Comparison of ENCODE assay signal across 11 cellular contexts in the genomic region with DNA sequence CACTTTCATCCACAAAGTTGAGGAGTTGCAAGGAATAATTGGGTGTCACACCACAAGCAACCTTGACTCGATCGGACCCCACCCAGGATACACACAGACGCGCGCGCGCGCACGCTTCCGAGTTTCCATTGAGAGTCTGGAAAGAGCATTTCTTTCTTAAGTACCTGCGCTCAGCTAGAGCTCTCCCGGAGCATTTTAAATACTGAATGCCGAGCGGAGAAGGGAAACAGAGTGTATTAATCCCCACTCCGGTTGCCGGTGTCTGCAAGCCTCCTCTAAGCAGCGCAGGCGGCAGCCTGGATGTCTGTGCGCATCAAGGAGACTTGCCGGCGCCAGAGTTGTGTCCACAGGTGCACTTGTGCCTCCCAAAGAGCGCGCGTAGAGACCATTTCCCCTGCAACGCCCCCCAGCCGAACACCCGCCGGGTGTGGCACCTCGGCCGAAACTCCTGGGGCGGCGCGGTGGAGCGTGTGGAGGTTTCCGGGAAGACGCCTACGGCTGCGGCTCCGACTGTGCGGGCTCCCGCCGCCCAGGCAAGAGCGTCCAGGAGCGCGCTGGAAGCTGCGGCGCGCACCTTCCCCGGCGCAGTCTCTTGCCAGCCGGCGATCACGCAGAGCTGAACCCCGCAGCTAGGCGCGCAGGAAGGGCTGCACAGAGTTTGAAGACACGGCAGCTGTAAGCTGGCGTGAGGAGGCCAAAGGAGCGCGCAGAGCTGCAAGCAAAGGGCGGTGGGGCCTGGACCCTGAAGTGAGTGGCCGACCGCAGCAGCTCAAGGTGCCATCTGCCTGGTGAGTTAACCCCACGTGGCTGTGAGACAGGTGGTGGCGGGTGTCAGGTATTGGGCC. TPM values are rescaled to one million over a fixed set of nuclear protein-coding genes. Genes with fewer than 3 reads are reported as not detected.
DNase-seq lines count a peak whose midpoint lies in the region; ATAC-seq, FAIRE-seq and TF ChIP-seq lines count a peak whose summit lies in the region.
"Had no signal": no experiment of that assay in that cellular context is flagged by ENCODE, and none has a peak within 500 bp of the region (broad histone marks: within the 10 kb centered on the region; RNA-seq: fewer than 3 reads in every experiment).

No MANE protein-coding gene starts in this region.

- no peak for TF ChIP-seq POLR2A in GM12891 (IDR thresholded peaks at IDR 0.05; ENCODE audit: low read depth, low read length)

- TF ChIP-seq CTCF in osteocyte (IDR thresholded peaks at IDR 0.05), result no peak

- H3K4me1 Mint-ChIP-seq in osteocyte (ENCODE audit: unreplicated experiment), result peaks cover 26% of the 10 kb centered on the region
- no peaks in the 10 kb centered on the region for H3K4me1 Mint-ChIP-seq in T-helper 2 cell treated with Interferon-gamma antibody and Interleukin-4, amounts not matched to agents 5 μg/mL and 100 μg/mL, for 36 hours (ENCODE audit: low read depth)

- no peak for FAIRE-seq in GM12891 (lab: Jason Lieb, UNC)

- no peak overlapping the region for H3K27ac Mint-ChIP-seq in osteocyte (ENCODE audit: unreplicated experiment)
- no peak overlapping the region for H3K27ac Mint-ChIP-seq in T-helper 2 cell treated with Interferon-gamma antibody and Interleukin-4, amounts not matched to agents 5 μg/mL and 100 μg/mL, for 36 hours
- H3K27ac Mint-ChIP-seq: activated naive CD4-positive, alpha-beta T cell treated with anti-CD3 and anti-CD28 coated beads for 36 hours had no signal

- peaks cover 89% of the 10 kb centered on the region for H3K27me3 Mint-ChIP-seq in osteocyte (ENCODE audit: unreplicated experiment)
- H3K27me3 Mint-ChIP-seq in T-helper 2 cell treated with Interferon-gamma antibody and Interleukin-4, amounts not matched to agents 5 μg/mL and 100 μg/mL, for 36 hours (ENCODE audit: low read depth), result peaks cover 90% of the 10 kb centered on the region

- no peaks in the 10 kb centered on the region for H3K36me3 Mint-ChIP-seq in osteocyte (ENCODE audit: unreplicated experiment)
- no peaks in the 10 kb centered on the region for H3K36me3 Mint-ChIP-seq in T-helper 2 cell treated with Interferon-gamma antibody and Interleukin-4, amounts not matched to agents 5 μg/mL and 100 μg/mL, for 36 hours (ENCODE audit: low read depth)

- H3K9me3 Mint-ChIP-seq in osteocyte (ENCODE audit: unreplicated experiment), result no peaks in the 10 kb centered on the region
- H3K9me3 Mint-ChIP-seq in T-helper 2 cell treated with Interferon-gamma antibody and Interleukin-4, amounts not matched to agents 5 μg/mL and 100 μg/mL, for 36 hours, result peaks cover 3% of the 10 kb centered on the region
- H3K9me3 Mint-ChIP-seq: activated naive CD4-positive, alpha-beta T cell treated with anti-CD3 and anti-CD28 coated beads for 36 hours had no signal

- H3K4me3 Mint-ChIP-seq in osteocyte (ENCODE audit: unreplicated experiment), result peak overlapping the region; percentile 66
- no peak overlapping the region for H3K4me3 Mint-ChIP-seq in T-helper 2 cell treated with Interferon-gamma antibody and Interleukin-4, amounts not matched to agents 5 μg/mL and 100 μg/mL, for 36 hours
- H3K4me3 Mint-ChIP-seq: activated naive CD4-positive, alpha-beta T cell treated with anti-CD3 and anti-CD28 coated beads for 36 hours had no signal

- ATAC-seq in esophagus mucosa (peak; percentile 27), HG02840 (IDR thresholded peaks at IDR 0.05; ENCODE audit: low FRiP score, unreplicated experiment) (no peak)

- peak; percentile 67 for DNase-seq in ELF-1 (ENCODE audit: low read depth, low spot score)
- DNase-seq in NCI-H2171 (lab: John Stamatoyannopoulos, UW), result peak; percentile 65
- no peak for DNase-seq in osteocyte (ENCODE audit: extremely low spot score, unreplicated experiment)
- no peak for DNase-seq in T-helper 2 cell treated with Interferon-gamma antibody and Interleukin-4, amounts not matched to agents 5 μg/mL and 100 μg/mL, for 36 hours (ENCODE audit: low spot score)
- no peak for DNase-seq in effector CD8-positive, alpha-beta T cell (lab: John Stamatoyannopoulos, UW)
- no peak for DNase-seq in GM12891 (ENCODE audit: insufficient read length, low spot score)
- DNase-seq: activated naive CD4-positive, alpha-beta T cell treated with anti-CD3 and anti-CD28 coated beads for 36 hours had no signal

TF ChIP-seq in GM12891, 5 proteins besides CTCF, POLR2A, EP300 and RAD21:
- no peak for TF ChIP-seq TAF1 (IDR thresholded peaks at IDR 0.05; ENCODE audit: low read depth, low read length)
- no peak for TF ChIP-seq POLR2AphosphoS5 (IDR thresholded peaks at IDR 0.05; ENCODE audit: low read depth, low read length)
- no peak for TF ChIP-seq SPI1 (IDR thresholded peaks at IDR 0.05; ENCODE audit: low read depth, low read length)
- no peak for TF ChIP-seq POU2F2 (IDR thresholded peaks at IDR 0.05; ENCODE audit: low read depth, low read length)
- no peak for TF ChIP-seq PAX5 (IDR thresholded peaks at IDR 0.05; ENCODE audit: insufficient read depth, low read length, severe bottlenecking)

RNA-seq across cellular contexts. Expression of gene FEZF1, which starts 1.1 kb away (rescaled TPM):
- total RNA-seq in esophagus mucosa, result not detected
- total RNA-seq in osteocyte, result not detected in 2 replicates
- polyA plus RNA-seq in GM12891 (2012; ENCODE audit: low read depth, missing spikeins), result not detected
- total RNA-seq: activated naive CD4-positive, alpha-beta T cell treated with anti-CD3 and anti-CD28 coated beads for 36 hours; kidney epithelial cell; SJSA1 had no signal

Comparison
In these comparisons a context has a peak if more than half of its experiments do, and no peak if none do; other contexts are left out.
1. DNase-seq: peak in ELF-1 (single experiment) and NCI-H2171 (single experiment); none in osteocyte (single experiment), T-helper 2 cell treated with Interferon-gamma antibody and Interleukin-4, amounts not matched to agents 5 μg/mL and 100 μg/mL, for 36 hours (single experiment), effector CD8-positive, alpha-beta T cell (single experiment) and GM12891 (single experiment).